Comparison of ENCODE assay signal across 19 cellular contexts in genomic region chr6:37518116-37518515, GRCh38. TPM values are rescaled to one million over a fixed set of nuclear protein-coding genes. Genes with fewer than 3 reads are reported as not detected.
DNase-seq lines count a peak whose midpoint lies in the region; ATAC-seq, FAIRE-seq and TF ChIP-seq lines count a peak whose summit lies in the region.
"Had no signal": no experiment of that assay in that cellular context is flagged by ENCODE, and none has a peak within 500 bp of the region (broad histone marks: within the 10 kb centered on the region; RNA-seq: fewer than 3 reads in every experiment).

No MANE protein-coding gene starts in this region.

- H3K79me2 ChIP-seq in KMS-11 (ENCODE audit: insufficient read depth, low read depth): no peaks in the 10 kb centered on the region
- no peaks in the 10 kb centered on the region for H3K79me2 ChIP-seq in GM12878 (ENCODE audit: control insufficient read depth, insufficient read depth, low read length)

- SMC1A ChIA-PET in GM12878 (lab: Charles Lee; ENCODE audit: uncharacterized antibody, unreplicated experiment): interaction anchor here (0.6 to 4.8 kb wide), 9 partner anchors 8 to 38 kb away, joined by 3 to 31 read pairs (median 11); no protein-coding TSS in a partner anchor

- POLR2A ChIA-PET in GM12878 (lab: Charles Lee): interaction anchor here (1.4 to 2.8 kb wide), 4 partner anchors 14 to 37 kb away, joined by 4 to 31 read pairs (median 13); no protein-coding TSS in a partner anchor

- no peak overlapping the region for H2AFZ ChIP-seq in KMS-11 (ENCODE audit: low read depth)
- H2AFZ ChIP-seq in GM12878 (ENCODE audit: control insufficient read depth, low read depth, low read length): no peak overlapping the region
- H2AFZ ChIP-seq: neural progenitor cell had no signal

- H3K27ac Mint-ChIP-seq in activated T-cell treated with anti-CD3 and anti-CD28 coated beads, Interleukin-2, amount 50 U/mL, for 72 hours: peak overlapping the region; percentile 22
- H3K27ac Mint-ChIP-seq: neural progenitor cell had no signal

- intact Hi-C loops in GM12878 (cut with micrococcal nuclease; ENCODE audit: unreplicated experiment) (no loop called here), spleen (cut with DNase I; ENCODE audit: low total_unique reads) (no loop called here)

- H4K20me1 ChIP-seq in KMS-11 (ENCODE audit: insufficient read depth) (no peaks in the 10 kb centered on the region), GM12878 (ENCODE audit: control insufficient read depth, insufficient read depth) (no peaks in the 10 kb centered on the region)

- no peak for TF ChIP-seq RAD21 in GM12878 (IDR thresholded peaks at IDR 0.05; ENCODE audit: insufficient read depth, low read depth, low read length)

- no TSS peak for BruUV-seq in GM12878 (replicated peaks; lab: Mats Ljungman, UMichigan)

- CTCF ChIA-PET in GM12878 (lab: Yijun Ruan, JAX): interaction anchor here (1.3 to 4.5 kb wide), 7 partner anchors 20 to 174 kb away, joined by 3 to 25 read pairs (median 7); no protein-coding TSS in a partner anchor

- no peak for DNase-seq in activated T-cell treated with anti-CD3 and anti-CD28 coated beads, Interleukin-2, amount 50 U/mL, for 72 hours
- DNase-seq in activated T-cell treated with anti-CD3 and anti-CD28 coated beads, Interleukin-2, amount 50 U/mL, for 1 hour: no peak
- DNase-seq in GM12878 (ENCODE audit: low read depth, low spot score) (no peak), spleen (peak; percentile 73), NCI-H187 treated with DMSO at 0.1 percent for 48 hours (lab: John Stamatoyannopoulos, UW) (no peak), AG08395 (ENCODE audit: low spot score) (no peak)
- no peak for DNase-seq in activated CD4-positive, CD25-positive, alpha-beta regulatory T cell (lab: John Stamatoyannopoulos, UW)
- DNase-seq: DMS79 treated with DMSO at 0.1 percent for 48 hours, NCI-H1930, NCI-H345, PC-3, sigmoid colon, SJCRH30, stomach, trophoblast cell had no signal

- H3K4me1 Mint-ChIP-seq in activated T-cell treated with anti-CD3 and anti-CD28 coated beads, Interleukin-2, amount 50 U/mL, for 72 hours (ENCODE audit: low read depth): peaks cover 94% of the 10 kb centered on the region

- WGBS in GM12878 (ENCODE audit: insufficient coverage, insufficient replicate concordance, low lambda C conversion rate, missing lambda C conversion rate): 98% methylated on average over 6 of the region's 6 CpGs
- WGBS in spleen, 5 donors: 86 to 92% (median 89%) methylated on average over 6 of the region's 6 CpGs

- ATAC-seq in activated T-cell treated with anti-CD3 and anti-CD28 coated beads, Interleukin-2, amount 50 U/mL, for 72 hours (replicated peaks in 1 of 2): no peak
- no peak for ATAC-seq in GM12878
- ATAC-seq: left lobe of liver, PC-3 had no signal

- H3K4me3 Mint-ChIP-seq in activated T-cell treated with anti-CD3 and anti-CD28 coated beads, Interleukin-2, amount 50 U/mL, for 72 hours: peak overlapping the region; percentile 87

- no peak for TF ChIP-seq EP300 in GM12878 (IDR thresholded peaks at IDR 0.05; ENCODE audit: borderline replicate concordance in 1 of 2, control insufficient read depth in 1 of 2, low read depth in 2 of 2, low read length in 2 of 2)

- TF ChIP-seq POLR2A in GM12878 (IDR thresholded peaks at IDR 0.05; ENCODE audit: low read depth, low read length) (no peak), spleen (IDR thresholded peaks at IDR 0.05) (no peak)

- no peaks in the 10 kb centered on the region for H3K36me3 ChIP-seq in KMS-11 (ENCODE audit: insufficient read depth)
- no peaks in the 10 kb centered on the region for H3K36me3 ChIP-seq in GM12878 (ENCODE audit: control insufficient read depth in 2 of 2, insufficient read depth in 2 of 2, low read length in 1 of 2)
- no peaks in the 10 kb centered on the region for H3K36me3 ChIP-seq in spleen
- H3K36me3 ChIP-seq: neural progenitor cell, sigmoid colon, SJCRH30, stomach had no signal

- 0 out of 2 replicates have a peak overlapping the region, but pooled peaks have one; percentile 54 for H3K27ac ChIP-seq in KMS-11
- H3K27ac ChIP-seq in GM12878 (ENCODE audit: control insufficient read depth, insufficient read depth): no peak overlapping the region
- peak overlapping the region in 5 of 8 donors; percentile 76 to 87 (median 79) for H3K27ac ChIP-seq in spleen
- H3K27ac ChIP-seq: neural progenitor cell, sigmoid colon, SJCRH30, stomach had no signal

- H3K9me3 Mint-ChIP-seq in activated T-cell treated with anti-CD3 and anti-CD28 coated beads, Interleukin-2, amount 50 U/mL, for 72 hours: no peaks in the 10 kb centered on the region

- H3K4me3 ChIP-seq in KMS-11 (IDR thresholded peaks at IDR 0.05; ENCODE audit: insufficient read depth, low read depth, low read length) (no peak overlapping the region), GM12878 (no peak overlapping the region), spleen (peak overlapping the region in 1 of 8 donors; percentile 10)
- H3K4me3 ChIP-seq: neural progenitor cell, sigmoid colon, SJCRH30, stomach had no signal

- peaks cover 0 to 2% of the 10 kb centered on the region in 2 donors for H3K36me3 Mint-ChIP-seq in activated T-cell treated with anti-CD3 and anti-CD28 coated beads, Interleukin-2, amount 50 U/mL, for 72 hours (ENCODE audit: insufficient read depth in 2 of 2)
- H3K36me3 Mint-ChIP-seq: neural progenitor cell had no signal

- no peak for FAIRE-seq in GM12878 (lab: Jason Lieb, UNC)
- FAIRE-seq: H1 had no signal

- no peak for TF ChIP-seq CTCF in KMS-11 (conservative IDR thresholded peaks at IDR 0.05; ENCODE audit: low read depth, low read length)
- TF ChIP-seq CTCF in GM12878 (IDR thresholded peaks at IDR 0.05 in 2 of 3, conservative IDR thresholded peaks at IDR 0.05 in 1 of 3; ENCODE audit: control insufficient read depth in 2 of 3, extremely low read depth in 1 of 3, insufficient read depth in 1 of 3, low read depth in 3 of 3, low read length in 3 of 3): no peak
- TF ChIP-seq CTCF in spleen (IDR thresholded peaks at IDR 0.05 in 8 of 11, conservative IDR thresholded peaks at IDR 0.05 in 3 of 11): no peak

- H3K4me2 ChIP-seq in KMS-11 (peak overlapping the region; percentile 42; the same call in 1 of the 2 replicates), GM12878 (ENCODE audit: control insufficient read depth, insufficient read depth) (0 out of 2 replicates have a peak overlapping the region, but pooled peaks have one; percentile 4)
- H3K4me2 ChIP-seq: neural progenitor cell had no signal

- H3K27me3 ChIP-seq in KMS-11 (ENCODE audit: insufficient read depth, low read depth) (no peaks in the 10 kb centered on the region), GM12878 (replicated peaks in 1 of 2; ENCODE audit: control insufficient read depth in 2 of 2, insufficient read depth in 2 of 2, low read length in 1 of 2) (no peaks in the 10 kb centered on the region), spleen (replicated peaks in 1 of 7) (peaks cover 0 to 20% (median 0%) of the 10 kb centered on the region in 7 donors)

- H3K4me1 ChIP-seq in KMS-11 (ENCODE audit: low read depth, poor library complexity, severe bottlenecking) (peaks cover 40% of the 10 kb centered on the region), GM12878 (ENCODE audit: control insufficient read depth, insufficient read depth, low read length) (peaks cover 42% of the 10 kb centered on the region), spleen (peaks cover 16 to 54% (median 36%) of the 10 kb centered on the region in 6 donors)

- RAD21 ChIA-PET in GM12878 (lab: Charles Lee; ENCODE audit: unreplicated experiment): interaction anchor here (1.0 to 4.0 kb wide), 11 partner anchors 12 to 47 kb away, joined by 3 to 20 read pairs (median 11); partner anchors contain the start of gene CCDC167

- peaks cover 8% of the 10 kb centered on the region for H3K27me3 Mint-ChIP-seq in activated T-cell treated with anti-CD3 and anti-CD28 coated beads, Interleukin-2, amount 50 U/mL, for 72 hours (ENCODE audit: low read depth)

- H3K9me3 ChIP-seq in GM12878 (replicated peaks; ENCODE audit: control insufficient read depth, insufficient read depth, low read length) (no peaks in the 10 kb centered on the region; the same call in 2 of the 3 replicates), spleen (no peaks in the 10 kb centered on the region)
- H3K9me3 ChIP-seq: sigmoid colon, SJCRH30 had no signal

- in situ Hi-C loops in GM12878 (cut with MboI): no loop called here

- H3K9ac ChIP-seq in KMS-11 (no peak overlapping the region), GM12878 (ENCODE audit: control insufficient read depth, insufficient read depth, low read length) (no peak overlapping the region)
- H3K9ac ChIP-seq: neural progenitor cell had no signal

TF ChIP-seq in GM12878, 131 proteins besides CTCF, POLR2A, EP300 and RAD21 (continues in another document):
- TF ChIP-seq STAT1 (conservative IDR thresholded peaks at IDR 0.05) (no peak), CBFB (IDR thresholded peaks at IDR 0.05; ENCODE audit: low read depth) (no peak), MXI1 (IDR thresholded peaks at IDR 0.05; ENCODE audit: low read depth, low read length) (no peak), NR2C2 (IDR thresholded peaks at IDR 0.05; ENCODE audit: borderline replicate concordance, control insufficient read depth, insufficient read length, low read depth) (no peak), HCFC1 (IDR thresholded peaks at IDR 0.05; ENCODE audit: low read length) (no peak), RELA (IDR thresholded peaks at IDR 0.05; ENCODE audit: borderline replicate concordance, partially characterized antibody) (no peak), PML (IDR thresholded peaks at IDR 0.05; ENCODE audit: low read length) (no peak)

RNA-seq across cellular contexts. Expression of gene CCDC167, which starts 18.4 kb away (rescaled TPM):
- 10 to 100 TPM; 32.2 to 36.4 TPM for total RNA-seq in activated T-cell treated with anti-CD3 and anti-CD28 coated beads, Interleukin-2, amount 50 U/mL, for 72 hours
- 8.5 and 9.7 TPM in 2 replicates for total RNA-seq in GM12878 (2013; cell fraction: nucleolus; rRNA removed)
- total RNA-seq in GM12878 (2014; rRNA removed) (92.6 and 102 TPM in 2 replicates), GM12878 (2014; rRNA removed; fragmentation: Illumina TruSeq; extraction: Trizol) (103 and 110 TPM in 2 replicates), GM12878 (2021) (70.8 and 74.9 TPM in 2 replicates), spleen (10 to 100 TPM; 11.6 to 38.4 (median 17.4) TPM)
- polyA plus RNA-seq in GM12878 (2011; ENCODE audit: low read depth): 76.2 TPM
- polyA plus RNA-seq in GM12878 (2011; rRNA removed) (84.1 and 109 TPM in 2 replicates), GM12878 (2014; fragmentation: Illumina TruSeq; extraction: Trizol) (133 and 200 TPM in 2 replicates), GM12878 (2014; fragmentation: Nextera tagmentation; extraction: Ambion mirVana) (100 to 1,000 TPM; 323 to 380 TPM), GM12878 (2014; rRNA removed) (99.5 and 99.6 TPM in 2 replicates), GM12878 (2016; fragmentation: Nextera tagmentation; extraction: Ambion mirVana) (100 to 1,000 TPM; 165 to 180 TPM), spleen (10 to 100 TPM; 26.1 to 64.8 (median 41.0) TPM)
- 165 and 304 TPM in 2 replicates for polyA plus RNA-seq in GM12878 (2011; cell fraction: cytosol; rRNA removed)
- 77.8 and 96.7 TPM in 2 replicates for polyA plus RNA-seq in GM12878 (2011; cell fraction: nucleus; rRNA removed)
- 92.0 and 93.8 TPM in 2 replicates for polyA plus RNA-seq in GM12878 (2012)
- 31.0 and 53.2 TPM in 2 replicates for polyA minus RNA-seq in GM12878 (2011; rRNA and poly(A)+ RNA removed)
- 21.2 and 21.5 TPM in 2 replicates for polyA minus RNA-seq in GM12878 (2011; cell fraction: cytosol; rRNA and poly(A)+ RNA removed)
- polyA minus RNA-seq in GM12878 (2011; cell fraction: nucleus; rRNA and poly(A)+ RNA removed): 7.5 and 13.0 TPM in 2 replicates
